ENCODE assay signal across 2 cellular contexts in genomic region chr2:57515366-57515765, GRCh38.
TF ChIP-seq lines count a peak whose summit lies in the region.

No MANE protein-coding gene starts in this region.

TF ChIP-seq in SK-N-SH, 30 proteins besides CTCF, POLR2A, EP300 and RAD21 (continued from another document):
- no peak for TF ChIP-seq ZBTB33 (IDR thresholded peaks at IDR 0.05; ENCODE audit: borderline replicate concordance, low read depth)
- no peak for TF ChIP-seq CHD2 (IDR thresholded peaks at IDR 0.05; ENCODE audit: low read length, partially characterized antibody)
- TF ChIP-seq NRF1 (IDR thresholded peaks at IDR 0.05; ENCODE audit: low read depth, low read length) = no peak
- TF ChIP-seq FOXJ3 (CRISPR knock-in tag; IDR thresholded peaks at IDR 0.05) = no peak
- TF ChIP-seq MEF2A (IDR thresholded peaks at IDR 0.05; ENCODE audit: borderline replicate concordance, low read depth) = no peak
- no peak for TF ChIP-seq RCOR1 (IDR thresholded peaks at IDR 0.05; ENCODE audit: low read length)
- no peak for TF ChIP-seq GABPA (IDR thresholded peaks at IDR 0.05; ENCODE audit: low read depth)
- no peak for TF ChIP-seq SIN3A (IDR thresholded peaks at IDR 0.05; ENCODE audit: borderline replicate concordance, low read depth, low read length)
- no peak for TF ChIP-seq IRF3 (IDR thresholded peaks at IDR 0.05; ENCODE audit: low read depth, low read length)

TF ChIP-seq in SK-N-SH treated with all-trans-retinoic acid at 6 μM for 48 hours, 23 proteins besides CTCF, POLR2A, EP300 and RAD21 (continued from another document):
- no peak for TF ChIP-seq CREB5 (CRISPR knock-in tag; IDR thresholded peaks at IDR 0.05; ENCODE audit: low read depth)
- no peak for TF ChIP-seq ZC3H10 (CRISPR knock-in tag; IDR thresholded peaks at IDR 0.05)
- TF ChIP-seq ZFP30 (CRISPR knock-in tag; IDR thresholded peaks at IDR 0.05) = no peak
- no peak for TF ChIP-seq RARB (CRISPR knock-in tag; IDR thresholded peaks at IDR 0.05)
